In genomic region chr13:39037880-39038568, GRCh38 we compare ENCODE assay signal across 8 cellular contexts. TPM values are rescaled to one million over a fixed set of nuclear protein-coding genes. Genes with fewer than 3 reads are reported as not detected.
DNase-seq lines count a peak whose midpoint lies in the region; ATAC-seq and TF ChIP-seq lines count a peak whose summit lies in the region.

Gene NHLRC3, plus strand, starts transcription at chr13:39038456. Its CDS starts 184 bp downstream, at chr13:39038640.
Gene PROSER1, minus strand, starts transcription at chr13:39038089. Its CDS starts 847 bp downstream, at chr13:39037242.

- DNase-seq in GDM1 (lab: John Stamatoyannopoulos, UW), result peak; percentile 89
- peak; percentile 60 for DNase-seq in HEK293T (ENCODE audit: extremely low spot score)
- peak; percentile 88 for DNase-seq in NCI-H1092 (lab: John Stamatoyannopoulos, UW)
- DNase-seq in activated naive CD4-positive, alpha-beta T cell treated with anti-CD3 and anti-CD28 coated beads, Interleukin-2, amount 50 U/mL, for 72 hours (ENCODE audit: low spot score in 2 of 2), result peak; percentile 72 to 79
- DNase-seq in glomerular visceral epithelial cell (ENCODE audit: extremely low spot score), result peak; percentile 90
- DNase-seq in omental fat pad (ENCODE audit: low spot score), result peak; percentile 66
- DNase-seq in testis, result peak; percentile 98

- H3K9me3 Mint-ChIP-seq in activated naive CD4-positive, alpha-beta T cell treated with anti-CD3 and anti-CD28 coated beads, Interleukin-2, amount 50 U/mL, for 72 hours, result peaks cover 0 to 3% of the 10 kb centered on the region in 2 donors

- TF ChIP-seq POLR2A in testis (IDR thresholded peaks at IDR 0.05), result no peak

- H3K4me1 ChIP-seq in testis, result peaks cover 22% of the 10 kb centered on the region

- no peaks in the 10 kb centered on the region for H3K36me3 ChIP-seq in testis (ENCODE audit: low read depth, missing control alignments)

- peak within 1 kb of the TSS; percentile 57 to 87 for H3K27ac ChIP-seq in testis

- no peaks in the 10 kb centered on the region for H3K9me3 ChIP-seq in testis

- CTCF ChIA-PET in HEK293T (lab: Yijun Ruan, JAX), result no interaction called here

- H3K27ac Mint-ChIP-seq in activated naive CD4-positive, alpha-beta T cell treated with anti-CD3 and anti-CD28 coated beads, Interleukin-2, amount 50 U/mL, for 72 hours, result peak within 1 kb of the TSS; percentile 95 to 96

- 0 to 1% methylated on average over 19 to 33 of the region's 41 CpGs for WGBS in testis, 2 donors

- TF ChIP-seq CTCF in omental fat pad (IDR thresholded peaks at IDR 0.05), result no peak
- TF ChIP-seq CTCF in testis (IDR thresholded peaks at IDR 0.05), result peak in 2 of 3 experiments; percentile 35 to 40

- H3K27me3 ChIP-seq in testis, result no peaks in the 10 kb centered on the region

- peaks cover 29 to 30% of the 10 kb centered on the region in 2 donors for H3K36me3 Mint-ChIP-seq in activated naive CD4-positive, alpha-beta T cell treated with anti-CD3 and anti-CD28 coated beads, Interleukin-2, amount 50 U/mL, for 72 hours

- H3K4me3 ChIP-seq in testis, result peak within 1 kb of the TSS; percentile 68 to 79

- intact Hi-C loops in testis (cut with DNase I; ENCODE audit: low total_unique reads), result no loop called here

- ATAC-seq in SK-N-SH treated with all-trans-retinoic acid at 6 μM for 48 hours (peak; percentile 95), omental fat pad (ENCODE audit: low FRiP score) (peak; percentile 96)
- peak; percentile 76 to 77 for ATAC-seq in activated naive CD4-positive, alpha-beta T cell treated with anti-CD3 and anti-CD28 coated beads, Interleukin-2, amount 50 U/mL, for 72 hours

- POLR2A ChIA-PET in HEK293T (lab: Yijun Ruan, JAX), result interaction anchor here (0.9 to 1.8 kb wide), 4 partner anchors 8 to 351 kb away, joined by 3 to 4 read pairs (median 4); partner anchors contain the start of gene FREM2

TF ChIP-seq in HEK293T, 16 proteins besides CTCF, POLR2A, EP300 and RAD21:
- TF ChIP-seq PKNOX1 (IDR thresholded peaks at IDR 0.05) (no peak), L3MBTL2 (conservative IDR thresholded peaks at IDR 0.05) (peak; percentile 99), ELF4 (IDR thresholded peaks at IDR 0.05) (0 out of 2 replicates have a peak, but pooled peaks have one; percentile 19), CTBP1 (IDR thresholded peaks at IDR 0.05; ENCODE audit: borderline replicate concordance) (peak; percentile 68; the same call in 1 of the 2 replicates), FOXM1 (IDR thresholded peaks at IDR 0.05; ENCODE audit: borderline replicate concordance) (peak; percentile 89; the same call in 1 of the 2 replicates), TARDBP (IDR thresholded peaks at IDR 0.05) (no peak)

TF ChIP-seq in SK-N-SH treated with all-trans-retinoic acid at 6 μM for 48 hours, 23 proteins besides CTCF, POLR2A, EP300 and RAD21:
- TF ChIP-seq ZNF565 (CRISPR knock-in tag; conservative IDR thresholded peaks at IDR 0.05; ENCODE audit: low read depth), result no peak
- peak; percentile 50; the same call in 1 of the 2 replicates for TF ChIP-seq PATZ1 (CRISPR knock-in tag; IDR thresholded peaks at IDR 0.05; ENCODE audit: borderline replicate concordance)

RNA-seq across cellular contexts. Expression of gene NHLRC3, which starts in this region (rescaled TPM):
- 10 to 100 TPM; 12.7 to 20.4 TPM for total RNA-seq in activated naive CD4-positive, alpha-beta T cell treated with anti-CD3 and anti-CD28 coated beads, Interleukin-2, amount 50 U/mL, for 72 hours
- total RNA-seq in omental fat pad (10 to 100 TPM; 18.4 to 25.2 (median 23.3) TPM), testis (10 to 100 TPM; 33.1 to 35.6 TPM)
- 23.2 TPM for polyA plus RNA-seq in testis (ENCODE audit: insufficient read depth, low read depth, low replicate concordance)

RNA-seq across cellular contexts. Expression of gene PROSER1, which starts in this region (rescaled TPM):
- total RNA-seq in activated naive CD4-positive, alpha-beta T cell treated with anti-CD3 and anti-CD28 coated beads, Interleukin-2, amount 50 U/mL, for 72 hours, result 10 to 100 TPM; 58.0 to 68.6 TPM
- total RNA-seq in omental fat pad (10 to 100 TPM in 3 of 4 donors, 1 to 10 TPM in 1; 8.4 to 28.6 (median 20.9) TPM), testis (10 to 100 TPM; 32.0 to 33.0 TPM)
- 37.0 TPM for polyA plus RNA-seq in testis (ENCODE audit: insufficient read depth, low read depth, low replicate concordance)

Comparison
In these comparisons a context has a peak if more than half of its experiments do, and no peak if none do; other contexts are left out.
1. Peak in every context shown above with its lines: DNase-seq, ATAC-seq, H3K4me3 ChIP-seq and H3K27ac ChIP-seq.
2. CTCF ChIP-seq: peak in testis (2 of 3); none in omental fat pad (0 of 3).